ENCODE assay signal across 28 cellular contexts in genomic region chr3:176995946-176996345, GRCh38.
"Had no signal": no experiment of that assay in that cellular context is flagged by ENCODE, and none has a peak within 500 bp of the region (broad histone marks: within the 10 kb centered on the region; RNA-seq: fewer than 3 reads in every experiment).

No MANE protein-coding gene starts in this region.

- H3K9me3 ChIP-seq: colonic mucosa, esophagus muscularis mucosa, esophagus squamous epithelium, gastrocnemius medialis had no signal

- H3K27ac ChIP-seq: colonic mucosa, coronary artery, dorsolateral prefrontal cortex, epithelial cell of prostate, esophagus muscularis mucosa, esophagus squamous epithelium, foreskin keratinocyte, gastrocnemius medialis, gastroesophageal sphincter, heart left ventricle, heart right ventricle had no signal

- ATAC-seq: effector memory CD8-positive, alpha-beta T cell; esophagus mucosa; foreskin keratinocyte; gastrocnemius medialis; gastroesophageal sphincter; heart left ventricle; heart right ventricle had no signal

- H3K4me1 ChIP-seq: colonic mucosa, esophagus muscularis mucosa, esophagus squamous epithelium, foreskin keratinocyte, gastrocnemius medialis, gastroesophageal sphincter, heart left ventricle, heart right ventricle had no signal

- FAIRE-seq: colon, endometrium, endothelial cell of umbilical vein, frontal cortex had no signal

- H3K36me3 ChIP-seq: colonic mucosa, esophagus muscularis mucosa, esophagus squamous epithelium, gastrocnemius medialis, gastroesophageal sphincter, heart left ventricle, heart right ventricle had no signal

- H3K27me3 ChIP-seq: colonic mucosa, dorsolateral prefrontal cortex, esophagus muscularis mucosa, esophagus squamous epithelium, foreskin keratinocyte, gastrocnemius medialis, gastroesophageal sphincter, heart left ventricle, heart right ventricle had no signal

- DNase-seq: cortex of kidney; dermis blood vessel endothelial cell; dorsolateral prefrontal cortex; effector CD4-positive, alpha-beta T cell; effector CD8-positive, alpha-beta T cell; effector memory CD4-positive, alpha-beta T cell; effector memory CD8-positive, alpha-beta T cell; endodermal cell; erythroblast; esophagus squamous epithelium; foreskin fibroblast; foreskin keratinocyte; foreskin melanocyte; gastrocnemius medialis; glutamatergic neuron; head of caudate nucleus; heart left ventricle; heart right ventricle had no signal

- H3K4me3 ChIP-seq: colonic mucosa, coronary artery, dorsolateral prefrontal cortex, esophagus muscularis mucosa, esophagus squamous epithelium, gastrocnemius medialis, gastroesophageal sphincter, heart left ventricle, heart right ventricle had no signal
